ENCODE assay signal across 1 cellular context in the genomic region with DNA sequence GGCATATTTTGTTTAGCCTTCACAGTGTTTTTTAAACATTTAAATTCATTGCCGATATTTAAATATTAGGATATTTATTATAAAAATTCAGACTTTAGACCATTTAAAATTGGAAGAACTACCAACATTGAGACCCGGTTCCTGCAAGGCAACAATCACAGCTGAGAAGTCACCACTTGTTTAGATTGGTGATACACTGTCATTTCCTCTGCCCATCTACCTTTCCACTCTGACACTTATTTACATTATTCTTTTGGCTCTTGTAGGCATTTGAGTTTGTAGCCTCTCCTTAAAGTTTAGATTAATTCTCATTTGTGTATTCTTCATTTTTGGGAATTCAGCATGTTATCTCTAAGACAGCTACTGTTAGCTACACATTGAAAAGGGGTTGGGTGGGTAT.
TF ChIP-seq lines count a peak whose summit lies in the region.

No MANE protein-coding gene starts in this region.

TF ChIP-seq in WTC11, 78 proteins besides CTCF, POLR2A, EP300 and RAD21:
- TF ChIP-seq, protein P1, sequence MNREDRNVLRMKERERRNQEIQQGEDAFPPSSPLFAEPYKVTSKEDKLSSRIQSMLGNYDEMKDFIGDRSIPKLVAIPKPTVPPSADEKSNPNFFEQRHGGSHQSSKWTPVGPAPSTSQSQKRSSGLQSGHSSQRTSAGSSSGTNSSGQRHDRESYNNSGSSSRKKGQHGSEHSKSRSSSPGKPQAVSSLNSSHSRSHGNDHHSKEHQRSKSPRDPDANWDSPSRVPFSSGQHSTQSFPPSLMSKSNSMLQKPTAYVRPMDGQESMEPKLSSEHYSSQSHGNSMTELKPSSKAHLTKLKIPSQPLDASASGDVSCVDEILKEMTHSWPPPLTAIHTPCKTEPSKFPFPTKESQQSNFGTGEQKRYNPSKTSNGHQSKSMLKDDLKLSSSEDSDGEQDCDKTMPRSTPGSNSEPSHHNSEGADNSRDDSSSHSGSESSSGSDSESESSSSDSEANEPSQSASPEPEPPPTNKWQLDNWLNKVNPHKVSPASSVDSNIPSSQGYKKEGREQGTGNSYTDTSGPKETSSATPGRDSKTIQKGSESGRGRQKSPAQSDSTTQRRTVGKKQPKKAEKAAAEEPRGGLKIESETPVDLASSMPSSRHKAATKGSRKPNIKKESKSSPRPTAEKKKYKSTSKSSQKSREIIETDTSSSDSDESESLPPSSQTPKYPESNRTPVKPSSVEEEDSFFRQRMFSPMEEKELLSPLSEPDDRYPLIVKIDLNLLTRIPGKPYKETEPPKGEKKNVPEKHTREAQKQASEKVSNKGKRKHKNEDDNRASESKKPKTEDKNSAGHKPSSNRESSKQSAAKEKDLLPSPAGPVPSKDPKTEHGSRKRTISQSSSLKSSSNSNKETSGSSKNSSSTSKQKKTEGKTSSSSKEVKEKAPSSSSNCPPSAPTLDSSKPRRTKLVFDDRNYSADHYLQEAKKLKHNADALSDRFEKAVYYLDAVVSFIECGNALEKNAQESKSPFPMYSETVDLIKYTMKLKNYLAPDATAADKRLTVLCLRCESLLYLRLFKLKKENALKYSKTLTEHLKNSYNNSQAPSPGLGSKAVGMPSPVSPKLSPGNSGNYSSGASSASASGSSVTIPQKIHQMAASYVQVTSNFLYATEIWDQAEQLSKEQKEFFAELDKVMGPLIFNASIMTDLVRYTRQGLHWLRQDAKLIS (CRISPR knock-in tag; IDR thresholded peaks at IDR 0.05; ENCODE audit: borderline replicate concordance), result no peak
- TF ChIP-seq TCF7 (CRISPR knock-in tag; IDR thresholded peaks at IDR 0.05; ENCODE audit: low read depth) (no peak), ESRRA (CRISPR knock-in tag; IDR thresholded peaks at IDR 0.05; ENCODE audit: borderline replicate concordance) (no peak), CREM (CRISPR knock-in tag; IDR thresholded peaks at IDR 0.05) (no peak), ZNF219 (CRISPR knock-in tag; IDR thresholded peaks at IDR 0.05; ENCODE audit: borderline replicate concordance) (no peak), FOXP1 (CRISPR knock-in tag; IDR thresholded peaks at IDR 0.05; ENCODE audit: borderline replicate concordance) (no peak), ZNF396 (CRISPR knock-in tag; IDR thresholded peaks at IDR 0.05; ENCODE audit: borderline replicate concordance) (no peak), GRHL2 (CRISPR knock-in tag; IDR thresholded peaks at IDR 0.05; ENCODE audit: insufficient replicate concordance, severe bottlenecking) (no peak), EMX1 (CRISPR knock-in tag; IDR thresholded peaks at IDR 0.05) (no peak), CBFB (CRISPR knock-in tag; IDR thresholded peaks at IDR 0.05; ENCODE audit: low read depth) (no peak)
- TF ChIP-seq, protein P2, sequence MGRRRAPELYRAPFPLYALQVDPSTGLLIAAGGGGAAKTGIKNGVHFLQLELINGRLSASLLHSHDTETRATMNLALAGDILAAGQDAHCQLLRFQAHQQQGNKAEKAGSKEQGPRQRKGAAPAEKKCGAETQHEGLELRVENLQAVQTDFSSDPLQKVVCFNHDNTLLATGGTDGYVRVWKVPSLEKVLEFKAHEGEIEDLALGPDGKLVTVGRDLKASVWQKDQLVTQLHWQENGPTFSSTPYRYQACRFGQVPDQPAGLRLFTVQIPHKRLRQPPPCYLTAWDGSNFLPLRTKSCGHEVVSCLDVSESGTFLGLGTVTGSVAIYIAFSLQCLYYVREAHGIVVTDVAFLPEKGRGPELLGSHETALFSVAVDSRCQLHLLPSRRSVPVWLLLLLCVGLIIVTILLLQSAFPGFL (CRISPR knock-in tag; IDR thresholded peaks at IDR 0.05; ENCODE audit: borderline replicate concordance), result no peak
- TF ChIP-seq, protein P3, sequence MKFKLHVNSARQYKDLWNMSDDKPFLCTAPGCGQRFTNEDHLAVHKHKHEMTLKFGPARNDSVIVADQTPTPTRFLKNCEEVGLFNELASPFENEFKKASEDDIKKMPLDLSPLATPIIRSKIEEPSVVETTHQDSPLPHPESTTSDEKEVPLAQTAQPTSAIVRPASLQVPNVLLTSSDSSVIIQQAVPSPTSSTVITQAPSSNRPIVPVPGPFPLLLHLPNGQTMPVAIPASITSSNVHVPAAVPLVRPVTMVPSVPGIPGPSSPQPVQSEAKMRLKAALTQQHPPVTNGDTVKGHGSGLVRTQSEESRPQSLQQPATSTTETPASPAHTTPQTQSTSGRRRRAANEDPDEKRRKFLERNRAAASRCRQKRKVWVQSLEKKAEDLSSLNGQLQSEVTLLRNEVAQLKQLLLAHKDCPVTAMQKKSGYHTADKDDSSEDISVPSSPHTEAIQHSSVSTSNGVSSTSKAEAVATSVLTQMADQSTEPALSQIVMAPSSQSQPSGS (CRISPR knock-in tag; IDR thresholded peaks at IDR 0.05; ENCODE audit: borderline replicate concordance, low read depth), result no peak
TF ChIP-seq in WTC11: peak in this region for 0.
